Comparison of ENCODE assay signal across 8 cellular contexts in genomic region chr19:13022111-13022858, GRCh38. TPM values are rescaled to one million over a fixed set of nuclear protein-coding genes. Genes with fewer than 3 reads are reported as not detected.
DNase-seq lines count a peak whose midpoint lies in the region; ATAC-seq, FAIRE-seq and TF ChIP-seq lines count a peak whose summit lies in the region.

No MANE protein-coding gene starts in this region.

- H3K36me3 ChIP-seq in bronchial epithelial cell (ENCODE audit: control insufficient read depth, insufficient read depth, low read length): no peaks in the 10 kb centered on the region

- H3K27me3 ChIP-seq in bronchial epithelial cell (ENCODE audit: control insufficient read depth, insufficient read depth, low read length): no peaks in the 10 kb centered on the region

- DNase-seq in Ammon's horn (ENCODE audit: low spot score) (peak; percentile 67), LHCN-M2 (ENCODE audit: low read depth) (peak; percentile 56), bronchial epithelial cell (ENCODE audit: low read depth) (no peak), myocyte (ENCODE audit: low read depth) (peak; percentile 83), H54 (ENCODE audit: insufficient read length, low spot score) (no peak), DMS114 treated with DMSO at 0.1 percent for 48 hours (lab: John Stamatoyannopoulos, UW; ENCODE audit: unreplicated experiment) (no peak)
- DNase-seq in stimulated activated naive CD4-positive, alpha-beta T cell (lab: John Stamatoyannopoulos, UW): no peak

- TF ChIP-seq POLR2A in H54 (IDR thresholded peaks at IDR 0.05; ENCODE audit: low read depth, low read length): no peak

- no peak for TF ChIP-seq CTCF in bronchial epithelial cell (IDR thresholded peaks at IDR 0.05; ENCODE audit: insufficient read depth, low read length, severe bottlenecking)

- H3K4me3 ChIP-seq in bronchial epithelial cell (ENCODE audit: low read depth, low read length): peak overlapping the region; percentile 3

- no peak for ATAC-seq in GM19324 (IDR thresholded peaks at IDR 0.05; ENCODE audit: low FRiP score, unreplicated experiment)

- FAIRE-seq in bronchial epithelial cell (lab: Jason Lieb, UNC) (no peak), H54 (lab: Jason Lieb, UNC) (no peak)

RNA-seq across cellular contexts. Expression of gene NFIX, which starts 27.0 kb away (rescaled TPM):
- 9.2 and 13.9 TPM in 2 replicates for total RNA-seq in LHCN-M2 (2014; rRNA removed)
- 45.4 TPM for polyA plus RNA-seq in LHCN-M2 (2012)
- total RNA-seq in bronchial epithelial cell: 5.4 and 5.8 TPM in 2 replicates
- 17.7 and 23.3 TPM in 2 replicates for total RNA-seq in myocyte
- 86.6 TPM for polyA plus RNA-seq in myocyte (2012)

RNA-seq across cellular contexts. Expression of gene DAND5, which starts 52.9 kb away (rescaled TPM):
- total RNA-seq in LHCN-M2 (2014; rRNA removed) (0.06 TPM in 1 of 2 replicates, not detected in the other), bronchial epithelial cell (not detected in 2 replicates), myocyte (not detected in 2 replicates)
- polyA plus RNA-seq in LHCN-M2 (2012): 0.06 TPM
- not detected for polyA plus RNA-seq in myocyte (2012)

Comparison
In these comparisons a context has a peak if more than half of its experiments do, and no peak if none do; other contexts are left out.
1. DNase-seq: peak in Ammon's horn (single experiment), LHCN-M2 (single experiment) and myocyte (single experiment); none in bronchial epithelial cell (single experiment), H54 (single experiment), DMS114 treated with DMSO at 0.1 percent for 48 hours (single experiment) and stimulated activated naive CD4-positive, alpha-beta T cell (0 of 6).